36 cellular contexts compared by ENCODE assay signal in genomic region chr19:33759356-33759755, GRCh38.
"Had no signal": no experiment of that assay in that cellular context is flagged by ENCODE, and none has a peak within 500 bp of the region (broad histone marks: within the 10 kb centered on the region; RNA-seq: fewer than 3 reads in every experiment).

No MANE protein-coding gene starts in this region.

- DNase-seq: activated B cell treated with CpG ODN at 0.5 μM for 24 hours; activated CD4-positive, alpha-beta memory T cell treated with anti-CD3 and anti-CD28 coated beads for 36 hours; activated CD4-positive, alpha-beta T cell treated with anti-CD3 and anti-CD28 coated beads for 4 hours; activated CD4-positive, alpha-beta T cell treated with anti-CD3 and anti-CD28 coated beads, Interleukin-2, amount 10 ng/mL, durations not matched to agents 24 days and 14 days; activated CD4-positive, alpha-beta T cell treated with anti-CD3 and anti-CD28 coated beads, Interleukin-2, amount 50 U/mL, for 1 hour; activated CD4-positive, alpha-beta T cell treated with anti-CD3 and anti-CD28 coated beads, Interleukin-2, amount 50 U/mL, for 4 hours; activated CD4-positive, CD25-positive, alpha-beta regulatory T cell treated with anti-CD3 and anti-CD28 coated beads, Interleukin-2, amount 50 U/mL, for 72 hours; activated CD8-positive, alpha-beta memory T cell treated with anti-CD3 and anti-CD28 coated beads, Interleukin-2, amount 50 U/mL, for 4 hours; activated CD8-positive, alpha-beta T cell treated with anti-CD3 and anti-CD28 coated beads for 36 hours; activated effector memory CD4-positive, alpha-beta T cell treated with anti-CD3 and anti-CD28 coated beads, Interleukin-2, amount 50 U/mL, for 16 hours; activated gamma-delta T cell treated with Interleukin-2 at 50 U/mL for 16 hours; activated naive CD4-positive, alpha-beta T cell; activated naive CD4-positive, alpha-beta T cell treated with anti-CD3 and anti-CD28 coated beads for 36 hours; activated naive CD4-positive, alpha-beta T cell treated with anti-CD3 and anti-CD28 coated beads, Interleukin-2, amount 50 U/mL, for 16 hours; activated naive CD8-positive, alpha-beta T cell treated with anti-CD3 and anti-CD28 coated beads for 36 hours; activated T-cell treated with anti-CD3 and anti-CD28 coated beads for 4 hours; activated T-cell treated with anti-CD3 and anti-CD28 coated beads, Interleukin-2, amount 50 U/mL, for 1 hour; activated T-cell treated with anti-CD3 and anti-CD28 coated beads, Interleukin-2, amount 50 U/mL, for 4 hours; activated T-cell treated with anti-CD3 and anti-CD28 coated beads, Interleukin-2, amount 50 U/mL, for 72 hours; adrenal gland; amniotic stem cell; aorta; caudate nucleus; cerebellar nuclear complex; T-helper 1 cell; T-helper 2 cell; T-helper 9 cell had no signal

- H3K9me3 Mint-ChIP-seq: activated B cell treated with CpG ODN at 0.5 μM for 24 hours; activated CD4-positive, alpha-beta memory T cell treated with anti-CD3 and anti-CD28 coated beads for 36 hours; activated CD4-positive, alpha-beta T cell treated with anti-CD3 and anti-CD28 coated beads, Interleukin-2, amount 10 ng/mL, durations not matched to agents 24 days and 14 days; activated CD8-positive, alpha-beta T cell treated with anti-CD3 and anti-CD28 coated beads for 36 hours; activated naive CD4-positive, alpha-beta T cell treated with anti-CD3 and anti-CD28 coated beads for 36 hours; activated naive CD4-positive, alpha-beta T cell treated with anti-CD3 and anti-CD28 coated beads, Interleukin-2, amount 50 U/mL, for 72 hours; activated naive CD8-positive, alpha-beta T cell treated with anti-CD3 and anti-CD28 coated beads for 36 hours; activated T-cell treated with anti-CD3 and anti-CD28 coated beads, Interleukin-2, amount 50 U/mL, for 4 hours; activated T-cell treated with anti-CD3 and anti-CD28 coated beads, Interleukin-2, amount 50 U/mL, for 72 hours; activated T-helper 1 cell treated with anti-CD3 and anti-CD28 coated beads, Interleukin-12 subunit alpha, Interleukin-12 subunit beta, Interleukin-2, Interleukin-4 antibody, amounts not matched to agents 30 ng/mL and 10 ng/mL and 1 ng/mL, durations not matched to agents 14 hours and 24 hours and 36 hours; activated T-helper 17 cell treated with anti-CD3 and anti-CD28 coated beads, Interleukin-2, amount 50 U/mL, for 72 hours; T-helper 1 cell treated with Interleukin-12 subunit alpha and Interleukin-12 subunit beta and Interleukin-4 antibody, amounts not matched to agents 30 μg/mL and 1 μg/mL, for 36 hours; T-helper 2 cell treated with Interferon-gamma antibody and Interleukin-4, amounts not matched to agents 5 μg/mL and 100 μg/mL, for 36 hours had no signal

- H3K36me3 ChIP-seq: adrenal gland, cardiac muscle cell had no signal

- H3K27me3 Mint-ChIP-seq: activated CD4-positive, alpha-beta T cell treated with anti-CD3 and anti-CD28 coated beads, Interleukin-2, amount 10 ng/mL, durations not matched to agents 24 days and 14 days; activated CD8-positive, alpha-beta T cell treated with anti-CD3 and anti-CD28 coated beads for 36 hours had no signal

- H3K4me3 Mint-ChIP-seq: activated B cell treated with CpG ODN at 0.5 μM for 24 hours; activated CD4-positive, alpha-beta memory T cell treated with anti-CD3 and anti-CD28 coated beads for 36 hours; activated CD4-positive, alpha-beta T cell treated with anti-CD3 and anti-CD28 coated beads, Interleukin-2, amount 10 ng/mL, durations not matched to agents 24 days and 14 days; activated CD8-positive, alpha-beta T cell treated with anti-CD3 and anti-CD28 coated beads for 36 hours; activated naive CD4-positive, alpha-beta T cell treated with anti-CD3 and anti-CD28 coated beads for 36 hours; activated naive CD8-positive, alpha-beta T cell treated with anti-CD3 and anti-CD28 coated beads for 36 hours; activated T-cell treated with anti-CD3 and anti-CD28 coated beads, Interleukin-2, amount 50 U/mL, for 4 hours; activated T-cell treated with anti-CD3 and anti-CD28 coated beads, Interleukin-2, amount 50 U/mL, for 72 hours; activated T-helper 1 cell treated with anti-CD3 and anti-CD28 coated beads, Interleukin-12 subunit alpha, Interleukin-12 subunit beta, Interleukin-2, Interleukin-4 antibody, amounts not matched to agents 30 ng/mL and 10 ng/mL and 1 ng/mL, durations not matched to agents 14 hours and 24 hours and 36 hours; activated T-helper 17 cell treated with anti-CD3 and anti-CD28 coated beads, Interleukin-2, amount 50 U/mL, for 72 hours; brain; central memory CD8-positive, alpha-beta T cell; T-helper 1 cell treated with Interleukin-12 subunit alpha and Interleukin-12 subunit beta and Interleukin-4 antibody, amounts not matched to agents 30 μg/mL and 1 μg/mL, for 36 hours; T-helper 2 cell treated with Interferon-gamma antibody and Interleukin-4, amounts not matched to agents 5 μg/mL and 100 μg/mL, for 36 hours had no signal

- H3K36me3 Mint-ChIP-seq: activated CD4-positive, alpha-beta memory T cell treated with anti-CD3 and anti-CD28 coated beads for 36 hours; activated naive CD4-positive, alpha-beta T cell treated with anti-CD3 and anti-CD28 coated beads, Interleukin-2, amount 50 U/mL, for 72 hours; activated naive CD8-positive, alpha-beta T cell treated with anti-CD3 and anti-CD28 coated beads for 36 hours; brain had no signal

- H3K4me3 ChIP-seq: adrenal gland, cardiac muscle cell had no signal

- ATAC-seq: activated CD8-positive, alpha-beta T cell treated with anti-CD3 and anti-CD28 coated beads for 36 hours; activated naive CD4-positive, alpha-beta T cell treated with anti-CD3 and anti-CD28 coated beads, Interleukin-2, amount 50 U/mL, for 72 hours; activated T-cell treated with anti-CD3 and anti-CD28 coated beads, Interleukin-2, amount 50 U/mL, for 4 hours; activated T-cell treated with anti-CD3 and anti-CD28 coated beads, Interleukin-2, amount 50 U/mL, for 72 hours; activated T-helper 17 cell treated with anti-CD3 and anti-CD28 coated beads, Interleukin-2, amount 50 U/mL, for 72 hours had no signal

- H3K27ac ChIP-seq: adrenal gland, cardiac muscle cell, VCaP had no signal

- H3K4me1 ChIP-seq: adrenal gland had no signal

- H3K27me3 ChIP-seq: adrenal gland, cardiac muscle cell had no signal

- H3K4me1 Mint-ChIP-seq: activated B cell treated with CpG ODN at 0.5 μM for 24 hours; activated CD4-positive, alpha-beta T cell treated with anti-CD3 and anti-CD28 coated beads, Interleukin-2, amount 10 ng/mL, durations not matched to agents 24 days and 14 days; activated naive CD8-positive, alpha-beta T cell treated with anti-CD3 and anti-CD28 coated beads for 36 hours; activated T-helper 17 cell treated with anti-CD3 and anti-CD28 coated beads, Interleukin-2, amount 50 U/mL, for 72 hours; central memory CD8-positive, alpha-beta T cell had no signal

- H3K9me3 ChIP-seq: adrenal gland had no signal

- H3K27ac Mint-ChIP-seq: activated B cell treated with CpG ODN at 0.5 μM for 24 hours; activated CD4-positive, alpha-beta memory T cell treated with anti-CD3 and anti-CD28 coated beads for 36 hours; activated CD4-positive, alpha-beta T cell treated with anti-CD3 and anti-CD28 coated beads, Interleukin-2, amount 10 ng/mL, durations not matched to agents 24 days and 14 days; activated CD8-positive, alpha-beta T cell treated with anti-CD3 and anti-CD28 coated beads for 36 hours; activated naive CD4-positive, alpha-beta T cell treated with anti-CD3 and anti-CD28 coated beads for 36 hours; activated naive CD8-positive, alpha-beta T cell treated with anti-CD3 and anti-CD28 coated beads for 36 hours; activated T-cell treated with anti-CD3 and anti-CD28 coated beads, Interleukin-2, amount 50 U/mL, for 72 hours; activated T-helper 1 cell treated with anti-CD3 and anti-CD28 coated beads, Interleukin-12 subunit alpha, Interleukin-12 subunit beta, Interleukin-2, Interleukin-4 antibody, amounts not matched to agents 30 ng/mL and 10 ng/mL and 1 ng/mL, durations not matched to agents 14 hours and 24 hours and 36 hours; activated T-helper 17 cell treated with anti-CD3 and anti-CD28 coated beads, Interleukin-2, amount 50 U/mL, for 72 hours; T-helper 1 cell treated with Interleukin-12 subunit alpha and Interleukin-12 subunit beta and Interleukin-4 antibody, amounts not matched to agents 30 μg/mL and 1 μg/mL, for 36 hours; T-helper 2 cell treated with Interferon-gamma antibody and Interleukin-4, amounts not matched to agents 5 μg/mL and 100 μg/mL, for 36 hours had no signal
